In the genomic region with DNA sequence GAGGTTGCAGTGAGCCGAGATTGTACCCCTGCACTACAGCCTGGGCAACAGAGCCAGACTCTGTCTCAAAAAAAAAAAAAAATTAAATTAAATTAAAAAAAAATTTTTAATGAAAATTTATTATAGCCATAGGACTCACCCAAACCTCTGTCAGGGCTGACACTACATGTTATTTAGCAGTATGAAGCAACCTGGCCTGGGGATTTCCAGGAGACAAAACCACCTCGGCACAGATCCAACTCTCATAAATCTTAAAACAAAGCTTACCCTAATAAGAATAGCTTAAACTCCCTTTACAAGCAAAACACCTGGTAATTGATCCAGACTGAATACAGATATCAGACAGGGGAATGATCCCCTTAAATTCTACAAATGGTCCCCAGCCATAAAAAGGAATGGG, we compare ENCODE assay signal across 31 cellular contexts. TPM values are rescaled to one million over a fixed set of nuclear protein-coding genes. Genes with fewer than 3 reads are reported as not detected.
DNase-seq lines count a peak whose midpoint lies in the region; ATAC-seq and TF ChIP-seq lines count a peak whose summit lies in the region.
"Had no signal": no experiment of that assay in that cellular context is flagged by ENCODE, and none has a peak within 500 bp of the region (broad histone marks: within the 10 kb centered on the region; RNA-seq: fewer than 3 reads in every experiment).

No MANE protein-coding gene starts in this region.

- H3K27me3 ChIP-seq in SU-DHL-6 (ENCODE audit: low read length) = no peaks in the 10 kb centered on the region
- H3K27me3 ChIP-seq: BLaER1, neural progenitor cell, pancreas, right atrium auricular region, upper lobe of right lung had no signal

- no peaks in the 10 kb centered on the region for H3K9me2 ChIP-seq in SU-DHL-6 (replicated peaks; ENCODE audit: insufficient read depth, low read length)

- peaks cover 28% of the 10 kb centered on the region for H3F3A ChIP-seq in SU-DHL-6 (ENCODE audit: insufficient read depth)

- peaks cover 10 to 17% of the 10 kb centered on the region in 2 donors for H3K4me1 Mint-ChIP-seq in stimulated activated naive B cell treated with anti-CD40 and anti-IgM and Interleukin-4, amounts not matched to agents 10 μg/mL and 1 μg/mL and 100 μg/mL, for 72 hours

- H2AFZ ChIP-seq in SU-DHL-6 (ENCODE audit: low read depth, low read length, severe bottlenecking) = no peak overlapping the region
- H2AFZ ChIP-seq: GM23248, neural progenitor cell had no signal

- peaks cover 9% of the 10 kb centered on the region; the same call in 1 of the 2 replicates for H3K79me2 ChIP-seq in SU-DHL-6 (ENCODE audit: insufficient read depth, low read length)

- H3K9ac ChIP-seq in SU-DHL-6 (ENCODE audit: low read length) = peak overlapping the region; percentile 44; the same call in 1 of the 2 replicates
- H3K9ac ChIP-seq: BLaER1, GM23248, neural progenitor cell had no signal

- H4K20me1 ChIP-seq in SU-DHL-6 (ENCODE audit: low read depth, low read length) = no peaks in the 10 kb centered on the region
- H4K20me1 ChIP-seq: BLaER1 had no signal

- no peak overlapping the region for H3K27ac Mint-ChIP-seq in stimulated activated naive B cell treated with anti-CD40 and anti-IgM and Interleukin-4, amounts not matched to agents 10 μg/mL and 1 μg/mL and 100 μg/mL, for 72 hours
- H3K27ac Mint-ChIP-seq: activated B cell treated with CpG ODN at 0.5 μM for 24 hours; activated CD8-positive, alpha-beta memory T cell treated with anti-CD3 and anti-CD28 coated beads, Interleukin-2, amount 10 ng/mL, durations not matched to agents 7 days and 5 days; dendritic cell treated with granulocyte-macrophage colony-stimulating factor and Interleukin-4, amounts not matched to agents 40 ng/mL and 50 ng/mL, for 4 days; endodermal cell; neural progenitor cell had no signal

- H3K4me2 ChIP-seq in SU-DHL-6 (ENCODE audit: low read depth, low read length, poor library complexity, severe bottlenecking) = peak overlapping the region; percentile 50
- H3K4me2 ChIP-seq: BLaER1, neural progenitor cell had no signal

- H3K4me3 Mint-ChIP-seq in stimulated activated naive B cell treated with anti-CD40 and anti-IgM and Interleukin-4, amounts not matched to agents 10 μg/mL and 1 μg/mL and 100 μg/mL, for 72 hours = no peak overlapping the region
- H3K4me3 Mint-ChIP-seq: activated B cell treated with CpG ODN at 0.5 μM for 24 hours; activated CD8-positive, alpha-beta memory T cell treated with anti-CD3 and anti-CD28 coated beads, Interleukin-2, amount 10 ng/mL, durations not matched to agents 7 days and 5 days; activated T-cell treated with anti-CD3 and anti-CD28 coated beads, Interleukin-2, amount 50 U/mL, for 4 hours; central memory CD8-positive, alpha-beta T cell; dendritic cell treated with granulocyte-macrophage colony-stimulating factor and Interleukin-4, amounts not matched to agents 40 ng/mL and 50 ng/mL, for 4 days; endodermal cell; neural progenitor cell had no signal

- H3K27ac ChIP-seq in SU-DHL-6 (ENCODE audit: low read depth, low read length) = peak overlapping the region; percentile 95
- H3K27ac ChIP-seq: BLaER1, GM23248, neural progenitor cell, pancreas, right atrium auricular region, upper lobe of right lung had no signal

- intact Hi-C loops in cardiac septum (cut with DNase I) = no loop called here

- DNase-seq in COLO668 (lab: John Stamatoyannopoulos, UW; ENCODE audit: unreplicated experiment) = peak; percentile 50
- peak; percentile 69 for DNase-seq in DMS153 (lab: John Stamatoyannopoulos, UW)
- DNase-seq in retina = no peak
- no peak for DNase-seq in ureter (ENCODE audit: low spot score)
- no peak for DNase-seq in stimulated activated naive B cell treated with anti-CD40 and anti-IgM and Interleukin-4, amounts not matched to agents 10 μg/mL and 1 μg/mL and 100 μg/mL, for 72 hours
- DNase-seq in cardiac septum (ENCODE audit: low spot score) = no peak
- DNase-seq: activated B cell treated with CpG ODN at 0.5 μM for 24 hours; activated CD4-positive, alpha-beta T cell treated with anti-CD3 and anti-CD28 coated beads, Interleukin-2, amount 50 U/mL, for 1 hour; activated CD8-positive, alpha-beta memory T cell treated with anti-CD3 and anti-CD28 coated beads, Interleukin-2, amount 10 ng/mL, durations not matched to agents 7 days and 5 days; activated naive CD4-positive, alpha-beta T cell; activated T-cell treated with anti-CD3 and anti-CD28 coated beads, Interleukin-2, amount 50 U/mL, for 4 hours; DMS53; endodermal cell; GM23248; islet precursor cell; NCI-H1694; NCI-H510A treated with DMSO at 0.1 percent for 48 hours; pancreas; stimulated activated CD4-positive, alpha-beta T cell treated with anti-CD3 and anti-CD28 coated beads, Interleukin-1b, Interleukin-23, amount 100 ng/mL, for 48 hours; stimulated activated naive CD8-positive, alpha-beta T cell treated with anti-CD3 and anti-CD28 coated beads, Interleukin-15, Interleukin-2, amounts not matched to agents 100 U/mL and 50 U/mL, for 24 hours; upper lobe of right lung had no signal

- peaks cover 0 to 1% of the 10 kb centered on the region in 2 donors for H3K9me3 Mint-ChIP-seq in stimulated activated naive B cell treated with anti-CD40 and anti-IgM and Interleukin-4, amounts not matched to agents 10 μg/mL and 1 μg/mL and 100 μg/mL, for 72 hours
- H3K9me3 Mint-ChIP-seq: activated B cell treated with CpG ODN at 0.5 μM for 24 hours; activated T-cell treated with anti-CD3 and anti-CD28 coated beads, Interleukin-2, amount 50 U/mL, for 4 hours; central memory CD8-positive, alpha-beta T cell; dendritic cell treated with granulocyte-macrophage colony-stimulating factor and Interleukin-4, amounts not matched to agents 40 ng/mL and 50 ng/mL, for 4 days; endodermal cell; neural progenitor cell had no signal

- H3K4me3 ChIP-seq in SU-DHL-6 (ENCODE audit: insufficient read depth, low read length, poor library complexity, severe bottlenecking) = no peak overlapping the region
- H3K4me3 ChIP-seq: BLaER1, GM23248, neural progenitor cell, pancreas, right atrium auricular region, upper lobe of right lung had no signal

- H3K27me3 Mint-ChIP-seq in stimulated activated naive B cell treated with anti-CD40 and anti-IgM and Interleukin-4, amounts not matched to agents 10 μg/mL and 1 μg/mL and 100 μg/mL, for 72 hours = peaks cover 4 to 6% of the 10 kb centered on the region in 2 donors
- H3K27me3 Mint-ChIP-seq: central memory CD8-positive, alpha-beta T cell; dendritic cell treated with granulocyte-macrophage colony-stimulating factor and Interleukin-4, amounts not matched to agents 40 ng/mL and 50 ng/mL, for 4 days had no signal

- H3K36me3 Mint-ChIP-seq in stimulated activated naive B cell treated with anti-CD40 and anti-IgM and Interleukin-4, amounts not matched to agents 10 μg/mL and 1 μg/mL and 100 μg/mL, for 72 hours = no peaks in the 10 kb centered on the region
- H3K36me3 Mint-ChIP-seq: neural progenitor cell had no signal

- H3K9me3 ChIP-seq in SU-DHL-6 (ENCODE audit: insufficient read depth, low read length) = no peaks in the 10 kb centered on the region
- H3K9me3 ChIP-seq: BLaER1, pancreas, right atrium auricular region, upper lobe of right lung had no signal

- no peak for TF ChIP-seq CTCF in SU-DHL-6 (IDR thresholded peaks at IDR 0.05; ENCODE audit: insufficient read depth, low read length, poor library complexity, severe bottlenecking)

- H3K36me3 ChIP-seq in SU-DHL-6 (ENCODE audit: low read length) = no peaks in the 10 kb centered on the region
- H3K36me3 ChIP-seq: BLaER1, neural progenitor cell, pancreas, right atrium auricular region, upper lobe of right lung had no signal

- ATAC-seq in HG03432 (IDR thresholded peaks at IDR 0.05; ENCODE audit: unreplicated experiment) = peak; percentile 54
- ATAC-seq in stimulated activated naive B cell treated with anti-CD40 and anti-IgM and Interleukin-4, amounts not matched to agents 10 μg/mL and 1 μg/mL and 100 μg/mL, for 72 hours (replicated peaks) = no peak
- ATAC-seq: activated CD8-positive, alpha-beta memory T cell treated with anti-CD3 and anti-CD28 coated beads, Interleukin-2, amount 10 ng/mL, durations not matched to agents 7 days and 5 days; activated T-cell treated with anti-CD3 and anti-CD28 coated beads, Interleukin-2, amount 50 U/mL, for 4 hours; pancreas; stimulated activated naive CD8-positive, alpha-beta T cell treated with anti-CD3 and anti-CD28 coated beads, Interleukin-15, Interleukin-2, amounts not matched to agents 100 U/mL and 50 U/mL, for 24 hours; upper lobe of right lung had no signal

RNA-seq across cellular contexts. Expression of a gene that starts 38.4 kb away (rescaled TPM):
- not detected for total RNA-seq in ureter
- not detected for total RNA-seq in cardiac septum
- total RNA-seq: activated CD8-positive, alpha-beta memory T cell treated with anti-CD3 and anti-CD28 coated beads, Interleukin-2, amount 10 ng/mL, durations not matched to agents 7 days and 5 days; endodermal cell; lower leg skin; myocyte; right atrium auricular region; temporal lobe; upper lobe of right lung had no signal

Comparison
In these comparisons a context has a peak if more than half of its experiments do, and no peak if none do; other contexts are left out.
1. DNase-seq: peak in COLO668 (single experiment) and DMS153 (single experiment); none in retina (single experiment), ureter (single experiment), stimulated activated naive B cell treated with anti-CD40 and anti-IgM and Interleukin-4, amounts not matched to agents 10 μg/mL and 1 μg/mL and 100 μg/mL, for 72 hours (single experiment) and cardiac septum (single experiment).